In the genomic region with DNA sequence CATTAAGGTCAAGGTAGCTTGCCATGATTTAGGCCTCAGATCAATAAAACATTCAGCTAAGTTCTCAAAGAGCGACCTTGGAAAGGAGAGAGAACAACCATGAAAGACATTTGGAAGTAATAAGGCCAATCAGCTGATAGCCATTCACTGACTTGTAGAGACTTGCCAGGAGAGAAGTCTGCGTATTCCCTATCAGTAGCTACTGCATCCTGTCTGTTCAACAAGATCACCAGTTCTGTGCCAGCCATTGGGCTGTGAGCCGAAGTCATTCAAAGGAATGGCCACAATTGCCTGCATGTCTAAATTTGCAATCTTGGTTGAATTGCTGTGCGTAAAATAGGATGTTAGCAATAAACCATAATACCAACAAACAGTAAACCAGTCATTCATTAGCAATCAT, we compare ENCODE assay signal across 23 cellular contexts.
DNase-seq lines count a peak whose midpoint lies in the region; ATAC-seq and TF ChIP-seq lines count a peak whose summit lies in the region.
"Had no signal": no experiment of that assay in that cellular context is flagged by ENCODE, and none has a peak within 500 bp of the region (broad histone marks: within the 10 kb centered on the region; RNA-seq: fewer than 3 reads in every experiment).

No MANE protein-coding gene starts in this region.

- no peak overlapping the region for H3K4me3 ChIP-seq in HUES6 (ENCODE audit: low read depth, low read length)
- H3K4me3 ChIP-seq: ascending aorta, K562, tibial artery had no signal

- H3K36me3 Mint-ChIP-seq in brain: peaks cover 1% of the 10 kb centered on the region
- H3K36me3 Mint-ChIP-seq: CD8-positive, alpha-beta memory T cell had no signal

- H3K9me3 ChIP-seq in HUES6 (ENCODE audit: control insufficient read depth, insufficient read depth, low read depth, low read length): no peaks in the 10 kb centered on the region

- H3K27ac ChIP-seq in HUES6 (ENCODE audit: low read depth, low read length): 0 out of 2 replicates have a peak overlapping the region, but pooled peaks have one; percentile 8
- H3K27ac ChIP-seq: ascending aorta had no signal

- H3K36me3 ChIP-seq in HUES6 (ENCODE audit: control insufficient read depth, insufficient read depth, low read length): no peaks in the 10 kb centered on the region
- H3K36me3 ChIP-seq: ascending aorta, tibial artery had no signal

- no peaks in the 10 kb centered on the region for H3K27me3 ChIP-seq in HUES6 (ENCODE audit: control insufficient read depth, insufficient read depth, low read length)
- H3K27me3 ChIP-seq: ascending aorta, tibial artery had no signal

- peak; percentile 77 for DNase-seq in DMS 273 (lab: John Stamatoyannopoulos, UW; ENCODE audit: unreplicated experiment)
- peak; percentile 75 for DNase-seq in islet precursor cell
- no peak for DNase-seq in activated CD8-positive, alpha-beta memory T cell treated with anti-CD3 and anti-CD28 coated beads, Interleukin-2, amount 50 U/mL, for 48 hours
- no peak for DNase-seq in ACHN
- no peak for DNase-seq in SIG-M5 treated with dmso at 0.1 percent for 504 hours (lab: John Stamatoyannopoulos, UW; ENCODE audit: unreplicated experiment)
- DNase-seq: activated CD4-positive, alpha-beta memory T cell treated with anti-CD3 and anti-CD28 coated beads, Interleukin-2, amount 10 ng/mL, durations not matched to agents 7 days and 5 days; activated naive CD4-positive, alpha-beta T cell treated with anti-CD3 and anti-CD28 coated beads, Interleukin-2, amount 50 U/mL, for 16 hours; activated T-cell treated with anti-CD3 and anti-CD28 coated beads, Interleukin-2, amount 50 U/mL, for 4 hours; CD8-positive, alpha-beta memory T cell; DND-41; left colon; MV-4-11; NCI-H2107; NCI-H526; SIG-M5; stimulated activated naive CD4-positive, alpha-beta T cell; tibial artery had no signal

- peaks cover 3% of the 10 kb centered on the region for H3K27me3 Mint-ChIP-seq in brain
- H3K27me3 Mint-ChIP-seq: activated CD4-positive, alpha-beta memory T cell treated with anti-CD3 and anti-CD28 coated beads, Interleukin-2, amount 10 ng/mL, durations not matched to agents 7 days and 5 days; CD8-positive, alpha-beta memory T cell had no signal

- no peak overlapping the region for H3K9ac ChIP-seq in HUES6 (ENCODE audit: low read length)

- in situ Hi-C loops in ACHN (cut with HindIII; ENCODE audit: low pct_ligation_motif_present, low pct_unique_long_range_greater_than_20kb, low sequenced_read_pairs): no loop called here

- peaks cover 29% of the 10 kb centered on the region for H3K4me1 ChIP-seq in HUES6 (ENCODE audit: control insufficient read depth, insufficient read depth, low read length)

- no peak for TF ChIP-seq CTCF in brain (conservative IDR thresholded peaks at IDR 0.05)

- ATAC-seq in GM19351 (IDR thresholded peaks at IDR 0.05; ENCODE audit: unreplicated experiment): no peak
- ATAC-seq: activated T-cell treated with anti-CD3 and anti-CD28 coated beads, Interleukin-2, amount 50 U/mL, for 4 hours; K562; left colon; sciatic nerve had no signal

- peaks cover 50% of the 10 kb centered on the region for H3K4me1 Mint-ChIP-seq in brain
- H3K4me1 Mint-ChIP-seq: activated CD4-positive, alpha-beta memory T cell treated with anti-CD3 and anti-CD28 coated beads, Interleukin-2, amount 10 ng/mL, durations not matched to agents 7 days and 5 days; CD8-positive, alpha-beta memory T cell had no signal

- H3K9me3 Mint-ChIP-seq in brain: peaks cover under 1 to 10% (median 7%) of the 10 kb centered on the region in 5 experiments
- H3K9me3 Mint-ChIP-seq: activated T-cell treated with anti-CD3 and anti-CD28 coated beads, Interleukin-2, amount 50 U/mL, for 4 hours had no signal

- H3K27ac Mint-ChIP-seq in brain: peak overlapping the region in 3 of 5 experiments; percentile 2 to 82 (median 25)
- H3K27ac Mint-ChIP-seq: activated CD4-positive, alpha-beta memory T cell treated with anti-CD3 and anti-CD28 coated beads, Interleukin-2, amount 10 ng/mL, durations not matched to agents 7 days and 5 days; CD8-positive, alpha-beta memory T cell had no signal

- H3K4me3 Mint-ChIP-seq in brain: no peak overlapping the region
- H3K4me3 Mint-ChIP-seq: activated CD4-positive, alpha-beta memory T cell treated with anti-CD3 and anti-CD28 coated beads, Interleukin-2, amount 10 ng/mL, durations not matched to agents 7 days and 5 days; activated T-cell treated with anti-CD3 and anti-CD28 coated beads, Interleukin-2, amount 50 U/mL, for 4 hours; CD8-positive, alpha-beta memory T cell had no signal

Comparison
In these comparisons a context has a peak if more than half of its experiments do, and no peak if none do; other contexts are left out.
1. DNase-seq: peak in DMS 273 (single experiment) and islet precursor cell (single experiment); none in activated CD8-positive, alpha-beta memory T cell treated with anti-CD3 and anti-CD28 coated beads, Interleukin-2, amount 50 U/mL, for 48 hours (single experiment), ACHN (single experiment) and SIG-M5 treated with dmso at 0.1 percent for 504 hours (single experiment).